In the genomic region with DNA sequence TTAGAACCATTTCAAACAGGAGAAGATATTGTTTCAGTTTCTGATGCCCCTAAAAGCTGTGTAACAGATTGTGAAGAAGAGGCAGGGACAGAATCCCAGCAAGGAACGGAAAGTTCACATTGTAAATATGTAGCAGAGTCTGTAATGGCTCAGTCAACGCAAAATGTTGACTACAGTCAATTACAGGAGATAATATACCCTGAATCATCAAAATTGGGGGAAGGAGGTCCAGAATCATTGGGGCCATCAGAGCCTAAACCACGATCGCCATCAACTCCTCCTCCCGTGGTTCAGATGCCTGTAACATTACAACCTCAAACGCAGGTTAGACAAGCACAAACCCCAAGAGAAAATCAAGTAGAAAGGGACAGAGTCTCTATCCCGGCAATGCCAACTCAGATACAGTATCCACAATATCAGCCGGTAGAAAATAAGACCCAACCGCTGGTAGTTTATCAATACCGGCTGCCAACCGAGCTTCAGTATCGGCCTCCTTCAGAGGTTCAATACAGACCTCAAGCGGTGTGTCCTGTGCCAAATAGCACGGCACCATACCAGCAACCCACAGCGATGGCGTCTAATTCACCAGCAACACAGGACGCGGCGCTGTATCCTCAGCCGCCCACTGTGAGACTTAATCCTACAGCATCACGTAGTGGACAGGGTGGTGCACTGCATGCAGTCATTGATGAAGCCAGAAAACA, we compare ENCODE assay signal across 8 cellular contexts. TPM values are rescaled to one million over a fixed set of nuclear protein-coding genes. Genes with fewer than 3 reads are reported as not detected.
A peak's percentile ranks its signal among the peaks of the same experiment; 100 is the strongest.
DNase-seq lines count a peak whose midpoint lies in the region; ATAC-seq and TF ChIP-seq lines count a peak whose summit lies in the region.

No MANE protein-coding gene starts in this region.

- peak overlapping the region in 2 of 59 donors; percentile 4 to 10 for H3K27ac ChIP-seq in dorsolateral prefrontal cortex

- H3K4me3 ChIP-seq in dorsolateral prefrontal cortex, result peak overlapping the region in 38 of 59 donors; percentile 8 to 47 (median 30)

- H3K36me3 Mint-ChIP-seq in memory B cell, result no peaks in the 10 kb centered on the region

- H3K9me3 ChIP-seq in ES-I3 (ENCODE audit: control insufficient read depth, insufficient read depth, low read length), result no peaks in the 10 kb centered on the region

- no peaks in the 10 kb centered on the region for H3K27me3 Mint-ChIP-seq in memory B cell

- H3K27ac Mint-ChIP-seq in memory B cell, result no peak overlapping the region

- peak overlapping the region; percentile 35; the same call in 1 of the 2 replicates for H3K9ac ChIP-seq in ES-I3 (ENCODE audit: low read depth, low read length)

- peak; percentile 80 to 89 for DNase-seq in NCI-H526 (lab: John Stamatoyannopoulos, UW)
- peak; percentile 69 to 71 for DNase-seq in activated CD4-positive, alpha-beta T cell treated with anti-CD3 and anti-CD28 coated beads, Interleukin-2, amount 50 U/mL, for 4 hours
- DNase-seq in dorsolateral prefrontal cortex, result peak; percentile 65 to 90 (median 84)
- DNase-seq in memory B cell (ENCODE audit: low spot score in 2 of 2), result peak; percentile 67 to 76
- DNase-seq in stimulated activated CD8-positive, alpha-beta memory T cell treated with anti-CD3 and anti-CD28 coated beads, Interleukin-12 subunit alpha, Interleukin-12 subunit beta, amount 100 ng/mL, for 1 hour (ENCODE audit: low read depth), result peak; percentile 49

- H3K4me1 ChIP-seq in ES-I3 (ENCODE audit: insufficient read depth, low read length), result peaks cover 18% of the 10 kb centered on the region

- H3K9me3 Mint-ChIP-seq in memory B cell, result no peaks in the 10 kb centered on the region

- peak; percentile 56 to 94 (median 88) for TF ChIP-seq CTCF in dorsolateral prefrontal cortex (IDR thresholded peaks at IDR 0.05 in 54 of 56, conservative IDR thresholded peaks at IDR 0.05 in 2 of 56; ENCODE audit: low read depth in 1 of 56, partially characterized antibody in 56 of 56)

- no peaks in the 10 kb centered on the region; the same call in 1 of the 2 replicates for H3K36me3 ChIP-seq in ES-I3 (ENCODE audit: insufficient read depth, low read length)

- peaks cover 18% of the 10 kb centered on the region for H3K4me1 Mint-ChIP-seq in memory B cell

- intact Hi-C loops in dorsolateral prefrontal cortex (cut with DNase I), result loop anchor here (5.0 to 10.0 kb wide), 6 partner anchors 137 to 364 kb away; a partner anchor contains a TSS

- peak; percentile 73 for ATAC-seq in HG03280 (IDR thresholded peaks at IDR 0.05; ENCODE audit: unreplicated experiment)
- ATAC-seq in memory B cell (ENCODE audit: low read depth), result peak; percentile 100
- no peak for ATAC-seq in GM21576 (IDR thresholded peaks at IDR 0.05; ENCODE audit: unreplicated experiment)

- H3K27me3 ChIP-seq in dorsolateral prefrontal cortex, result no peaks in the 10 kb centered on the region

- H3K4me3 Mint-ChIP-seq in memory B cell, result peak overlapping the region; percentile 53

RNA-seq across cellular contexts. Expression of a gene that starts 40.8 kb away (rescaled TPM):
- 1 to 10 TPM in 6 of 120 experiments, under 1 TPM in 5, not detected in 109; 0.71 to 2.0 (median 1.1) TPM for total RNA-seq in dorsolateral prefrontal cortex
